In the genomic region with DNA sequence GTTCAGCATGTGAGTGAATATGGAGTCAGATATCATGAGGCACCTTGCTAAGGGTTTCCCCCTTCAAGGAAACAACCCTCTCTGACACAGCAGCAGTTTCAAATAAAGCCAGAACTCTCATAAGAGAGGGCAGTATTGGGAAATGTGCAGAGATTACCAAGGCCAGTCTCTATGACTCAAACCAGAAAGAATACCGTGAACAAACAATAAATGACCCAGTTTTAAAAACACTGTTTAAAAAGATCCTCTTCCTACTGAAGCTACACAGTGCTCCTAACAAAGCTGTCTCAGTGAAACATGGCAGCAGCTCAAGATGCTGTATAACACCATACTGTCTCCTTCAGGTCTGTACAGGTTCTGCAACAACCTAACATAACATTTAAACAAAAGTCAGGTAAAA, we compare ENCODE assay signal across 1 cellular context.
TF ChIP-seq lines count a peak whose summit lies in the region.

No MANE protein-coding gene starts in this region.

TF ChIP-seq in K562, 482 proteins besides CTCF, POLR2A, EP300 and RAD21 (continued from another document):
- TF ChIP-seq HINFP (tag; conservative IDR thresholded peaks at IDR 0.05; ENCODE audit: low read depth) (no peak), ILK (tag; IDR thresholded peaks at IDR 0.05; ENCODE audit: borderline replicate concordance, low read depth) (no peak)
- TF ChIP-seq, protein P1, sequence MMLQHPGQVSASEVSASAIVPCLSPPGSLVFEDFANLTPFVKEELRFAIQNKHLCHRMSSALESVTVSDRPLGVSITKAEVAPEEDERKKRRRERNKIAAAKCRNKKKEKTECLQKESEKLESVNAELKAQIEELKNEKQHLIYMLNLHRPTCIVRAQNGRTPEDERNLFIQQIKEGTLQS (IDR thresholded peaks at IDR 0.05): no peak
- TF ChIP-seq, protein P1 (CRISPR knock-in tag; conservative IDR thresholded peaks at IDR 0.05): no peak
